In genomic region chr1:168348146-168348709, GRCh38 we compare ENCODE assay signal across 1 cellular context.
TF ChIP-seq lines count a peak whose summit lies in the region.

No MANE protein-coding gene starts in this region.

TF ChIP-seq in K562, 482 proteins besides CTCF, POLR2A, EP300 and RAD21 (continued from another document):
- TF ChIP-seq THRA (IDR thresholded peaks at IDR 0.05): no peak
- no peak for TF ChIP-seq GTF2B (IDR thresholded peaks at IDR 0.05; ENCODE audit: extremely low read depth, insufficient read length)
- no peak for TF ChIP-seq RFX5 (IDR thresholded peaks at IDR 0.05; ENCODE audit: low read depth, low read length)
- no peak for TF ChIP-seq HMG20B (CRISPR knock-in tag; IDR thresholded peaks at IDR 0.05)
- TF ChIP-seq ZNF740 (CRISPR knock-in tag; IDR thresholded peaks at IDR 0.05): no peak
- TF ChIP-seq ZNF740 (tag; IDR thresholded peaks at IDR 0.05): no peak
- no peak for TF ChIP-seq MXI1 (IDR thresholded peaks at IDR 0.05; ENCODE audit: low read depth, low read length)
- TF ChIP-seq MCM2 (IDR thresholded peaks at IDR 0.05; ENCODE audit: low read depth): no peak
- TF ChIP-seq FOXP4 (CRISPR knock-in tag; IDR thresholded peaks at IDR 0.05; ENCODE audit: borderline replicate concordance): no peak
- no peak for TF ChIP-seq RREB1 (CRISPR knock-in tag; IDR thresholded peaks at IDR 0.05)
